ENCODE assay signal across 8 cellular contexts in genomic region chr1:94418664-94419655, GRCh38. TPM values are rescaled to one million over a fixed set of nuclear protein-coding genes. Genes with fewer than 3 reads are reported as not detected.
A peak's percentile ranks its signal among the peaks of the same experiment; 100 is the strongest.
DNase-seq lines count a peak whose midpoint lies in the region; ATAC-seq and TF ChIP-seq lines count a peak whose summit lies in the region.

No MANE protein-coding gene starts in this region.

- H3K4me3 ChIP-seq in astrocyte of the spinal cord (ENCODE audit: low read depth, low read length) (peak overlapping the region; percentile 76), iPS-15b (ENCODE audit: low read depth, low read length) (peak overlapping the region; percentile 90), gastrocnemius medialis (peak overlapping the region; percentile 91 to 98 (median 94))

- H3K27ac ChIP-seq in gastrocnemius medialis: peak overlapping the region; percentile 86 to 93 (median 88)

- H3K9me3 ChIP-seq in iPS-15b (ENCODE audit: control insufficient read depth, insufficient read depth, low read length) (no peaks in the 10 kb centered on the region), gastrocnemius medialis (no peaks in the 10 kb centered on the region)

- peaks cover 24% of the 10 kb centered on the region for H3K27me3 ChIP-seq in iPS-15b (ENCODE audit: control insufficient read depth, insufficient read depth, low read length)
- H3K27me3 ChIP-seq in gastrocnemius medialis: no peaks in the 10 kb centered on the region

- no peaks in the 10 kb centered on the region for H3K4me1 ChIP-seq in iPS-15b (ENCODE audit: control insufficient read depth, insufficient read depth, low read length)
- peaks cover 39 to 46% of the 10 kb centered on the region in 2 donors for H3K4me1 ChIP-seq in gastrocnemius medialis

- intact Hi-C loops in gastrocnemius medialis (cut with DNase I; ENCODE audit: low total_unique reads): loop anchor here (5.0 kb wide), 4 partner anchors 172 to 1072 kb away; partner anchors contain the start of genes DR1 and TLCD4

- in situ Hi-C loops in astrocyte of the spinal cord (cut with HindIII; ENCODE audit: low sequenced_read_pairs) (no loop called here), gastrocnemius medialis (cut with MboI; ENCODE audit: low sequenced_read_pairs in 4 of 4) (no loop called here)

- H3K9ac ChIP-seq in iPS-15b (ENCODE audit: low read depth, low read length): peak overlapping the region; percentile 67

- ATAC-seq in HG02588 (IDR thresholded peaks at IDR 0.05; ENCODE audit: unreplicated experiment): peak; percentile 28
- peak; percentile 35 to 36 for ATAC-seq in gastrocnemius medialis

- DNase-seq in activated naive CD4-positive, alpha-beta T cell treated with Interleukin-2 at 50 U/mL for 16 hours: peak; percentile 7
- DNase-seq in activated naive CD4-positive, alpha-beta T cell treated with anti-CD3 and anti-CD28 coated beads, Interleukin-2, amount 50 U/mL, for 16 hours: no peak
- peak; percentile 27 for DNase-seq in NCI-H345 treated with DMSO at 0.1 percent for 48 hours (lab: John Stamatoyannopoulos, UW; ENCODE audit: unreplicated experiment)
- peak; percentile 42 for DNase-seq in astrocyte of the spinal cord (ENCODE audit: low read depth, low spot score)
- peak; percentile 16 to 50 for DNase-seq in gastrocnemius medialis
- DNase-seq in activated gamma-delta T cell (lab: John Stamatoyannopoulos, UW): no peak

- TF ChIP-seq CTCF in astrocyte of the spinal cord (IDR thresholded peaks at IDR 0.05; ENCODE audit: low read depth, low read length) (no peak), gastrocnemius medialis (IDR thresholded peaks at IDR 0.05 in 4 of 5, conservative IDR thresholded peaks at IDR 0.05 in 1 of 5) (no peak)

- TF ChIP-seq POLR2A in gastrocnemius medialis (IDR thresholded peaks at IDR 0.05): no peak

- H3K36me3 ChIP-seq in iPS-15b (ENCODE audit: control insufficient read depth, insufficient read depth, low read length) (no peaks in the 10 kb centered on the region), gastrocnemius medialis (no peaks in the 10 kb centered on the region)

RNA-seq across cellular contexts. Expression of gene ABCD3, which starts 0.8 kb away (rescaled TPM):
- 10 to 100 TPM; 33.4 to 42.8 (median 36.6) TPM for total RNA-seq in gastrocnemius medialis

Comparison
In these comparisons a context has a peak if more than half of its experiments do, and no peak if none do; other contexts are left out.
1. DNase-seq: peak in activated naive CD4-positive, alpha-beta T cell treated with Interleukin-2 at 50 U/mL for 16 hours (single experiment), NCI-H345 treated with DMSO at 0.1 percent for 48 hours (single experiment), astrocyte of the spinal cord (single experiment) and gastrocnemius medialis (2 of 2); none in activated naive CD4-positive, alpha-beta T cell treated with anti-CD3 and anti-CD28 coated beads, Interleukin-2, amount 50 U/mL, for 16 hours (single experiment) and activated gamma-delta T cell (single experiment).
2. Peak in every context shown above with its lines, with median percentiles within 50 percentile points of each other: H3K4me3 ChIP-seq.